In the genomic region with DNA sequence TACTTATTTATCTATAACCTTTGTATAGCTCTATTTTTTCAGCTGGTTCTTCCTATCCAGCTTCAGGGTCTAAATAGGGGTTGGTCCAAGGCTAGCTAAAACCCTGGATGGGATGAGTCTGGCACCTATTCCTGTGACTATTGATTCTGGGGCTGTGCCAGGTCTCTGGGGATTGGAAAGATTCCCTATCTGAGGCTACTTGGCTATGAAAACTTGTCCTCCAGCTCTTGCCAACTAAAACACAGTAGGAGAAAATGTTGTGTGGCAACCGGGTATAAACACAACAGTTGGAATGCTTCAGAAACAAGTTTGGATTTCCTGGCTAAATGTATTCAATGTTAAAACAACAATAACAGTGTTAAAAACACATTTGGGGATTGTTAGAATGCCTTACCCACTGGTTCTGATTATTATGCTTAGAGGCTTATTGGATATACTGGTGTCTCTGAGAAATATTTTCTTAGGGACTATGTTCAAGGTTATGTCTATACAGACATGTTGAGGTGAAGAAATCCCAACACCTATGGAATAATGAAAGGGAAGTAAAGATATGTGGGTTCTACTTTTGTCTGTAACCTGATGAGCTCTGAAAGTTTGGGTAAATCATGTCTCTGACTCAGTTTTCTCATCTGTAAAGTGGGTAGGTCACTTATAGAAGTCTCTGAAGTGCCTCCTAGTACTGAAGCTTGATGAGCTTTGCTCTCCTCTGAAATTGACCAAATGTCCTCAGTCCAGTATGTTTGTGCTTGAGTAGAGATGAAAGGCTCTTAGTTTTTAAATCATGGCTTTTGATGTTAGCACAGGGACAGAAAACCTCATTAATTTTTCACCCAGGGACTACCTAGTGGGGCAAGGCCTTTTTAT, we compare ENCODE assay signal across 13 cellular contexts.
DNase-seq lines count a peak whose midpoint lies in the region; ATAC-seq and TF ChIP-seq lines count a peak whose summit lies in the region.
"Had no signal": no experiment of that assay in that cellular context is flagged by ENCODE, and none has a peak within 500 bp of the region (broad histone marks: within the 10 kb centered on the region; RNA-seq: fewer than 3 reads in every experiment).

No MANE protein-coding gene starts in this region.

- intact Hi-C loops in adrenal gland (cut with DNase I), result no loop called here
- intact Hi-C loops in left ventricle myocardium superior (cut with micrococcal nuclease), result no loop called here
- intact Hi-C loops in thyroid gland (cut with DNase I), result no loop called here

- no peaks in the 10 kb centered on the region for H3K9me3 Mint-ChIP-seq in activated CD8-positive, alpha-beta memory T cell treated with anti-CD3 and anti-CD28 coated beads, Interleukin-2, amount 10 ng/mL, durations not matched to agents 7 days and 5 days (ENCODE audit: low read depth)
- H3K9me3 Mint-ChIP-seq: activated T-cell treated with anti-CD3 and anti-CD28 coated beads, Interleukin-2, amount 50 U/mL, for 24 hours; dendritic cell treated with granulocyte-macrophage colony-stimulating factor and Interleukin-4, amounts not matched to agents 40 ng/mL and 50 ng/mL, for 4 days had no signal

- peaks cover 7 to 13% of the 10 kb centered on the region in 2 donors for H3K4me1 ChIP-seq in adrenal gland (replicated peaks in 1 of 2)
- H3K4me1 ChIP-seq in thyroid gland, result peaks cover 7 to 16% of the 10 kb centered on the region in 2 donors

- TF ChIP-seq POLR2A in adrenal gland (IDR thresholded peaks at IDR 0.05), result no peak
- TF ChIP-seq POLR2A in thyroid gland (IDR thresholded peaks at IDR 0.05), result no peak

- H3K4me3 ChIP-seq in adrenal gland (no peak overlapping the region), thyroid gland (replicated peaks in 1 of 3) (no peak overlapping the region)

- TF ChIP-seq CTCF in adrenal gland (IDR thresholded peaks at IDR 0.05) (no peak), thyroid gland (IDR thresholded peaks at IDR 0.05) (no peak)

- 6 to 31% (median 28%) methylated on average over 1 of the region's 1 CpG for WGBS in adrenal gland, 4 donors
- 0 to 5% methylated on average over 1 of the region's 1 CpG for WGBS in thyroid gland, 2 donors

- H3K36me3 ChIP-seq in adrenal gland (replicated peaks in 1 of 2), result no peaks in the 10 kb centered on the region
- H3K36me3 ChIP-seq in thyroid gland, result no peaks in the 10 kb centered on the region

- ATAC-seq in left ventricle myocardium superior, result peak; percentile 88
- ATAC-seq in activated CD8-positive, alpha-beta memory T cell treated with anti-CD3 and anti-CD28 coated beads, Interleukin-2, amount 10 ng/mL, durations not matched to agents 7 days and 5 days, result no peak

- H3K27me3 ChIP-seq in adrenal gland (no peaks in the 10 kb centered on the region), thyroid gland (no peaks in the 10 kb centered on the region)

- H3K9me3 ChIP-seq in adrenal gland (replicated peaks in 1 of 3) (no peaks in the 10 kb centered on the region), thyroid gland (no peaks in the 10 kb centered on the region)

- CTCF ChIA-PET in activated CD8-positive, alpha-beta memory T cell treated with anti-CD3 and anti-CD28 coated beads, Interleukin-2, amount 10 ng/mL, durations not matched to agents 7 days and 5 days (lab: Charles Lee), result no interaction called here

- peak; percentile 4 for DNase-seq in NCI-H146 (lab: John Stamatoyannopoulos, UW)
- DNase-seq in NCI-H146 treated with DMSO at 0.1 percent for 48 hours (lab: John Stamatoyannopoulos, UW; ENCODE audit: unreplicated experiment), result no peak
- peak; percentile 48 to 76 (median 66) for DNase-seq in adrenal gland
- DNase-seq in left ventricle myocardium superior, result peak; percentile 27
- peak; percentile 36 to 43 for DNase-seq in thyroid gland
- DNase-seq in activated naive CD4-positive, alpha-beta T cell treated with Interleukin-2 at 50 U/mL for 16 hours, result no peak
- DNase-seq in HuH-7 (ENCODE audit: low spot score), result no peak
- DNase-seq in activated CD8-positive, alpha-beta memory T cell treated with anti-CD3 and anti-CD28 coated beads, Interleukin-2, amount 10 ng/mL, durations not matched to agents 7 days and 5 days, result no peak
- DNase-seq: activated T-cell treated with anti-CD3 and anti-CD28 coated beads, Interleukin-2, amount 50 U/mL, for 24 hours; GF-D8; NCI-H524 had no signal

- no peaks in the 10 kb centered on the region for H3K4me1 Mint-ChIP-seq in activated CD8-positive, alpha-beta memory T cell treated with anti-CD3 and anti-CD28 coated beads, Interleukin-2, amount 10 ng/mL, durations not matched to agents 7 days and 5 days

- no peaks in the 10 kb centered on the region for H3K36me3 Mint-ChIP-seq in activated CD8-positive, alpha-beta memory T cell treated with anti-CD3 and anti-CD28 coated beads, Interleukin-2, amount 10 ng/mL, durations not matched to agents 7 days and 5 days

- H3K27ac ChIP-seq in adrenal gland (no peak overlapping the region), thyroid gland (peak overlapping the region in 1 of 3 donors; percentile 14)
- H3K27ac ChIP-seq: 22Rv1 had no signal

- peaks cover 10% of the 10 kb centered on the region for H3K27me3 Mint-ChIP-seq in activated CD8-positive, alpha-beta memory T cell treated with anti-CD3 and anti-CD28 coated beads, Interleukin-2, amount 10 ng/mL, durations not matched to agents 7 days and 5 days
- H3K27me3 Mint-ChIP-seq: dendritic cell treated with granulocyte-macrophage colony-stimulating factor and Interleukin-4, amounts not matched to agents 40 ng/mL and 50 ng/mL, for 4 days had no signal

- H3K4me3 Mint-ChIP-seq in activated CD8-positive, alpha-beta memory T cell treated with anti-CD3 and anti-CD28 coated beads, Interleukin-2, amount 10 ng/mL, durations not matched to agents 7 days and 5 days, result no peak overlapping the region
- H3K4me3 Mint-ChIP-seq: activated T-cell treated with anti-CD3 and anti-CD28 coated beads, Interleukin-2, amount 50 U/mL, for 24 hours; dendritic cell treated with granulocyte-macrophage colony-stimulating factor and Interleukin-4, amounts not matched to agents 40 ng/mL and 50 ng/mL, for 4 days had no signal

- no peak overlapping the region for H3K27ac Mint-ChIP-seq in activated CD8-positive, alpha-beta memory T cell treated with anti-CD3 and anti-CD28 coated beads, Interleukin-2, amount 10 ng/mL, durations not matched to agents 7 days and 5 days
- H3K27ac Mint-ChIP-seq: activated T-cell treated with anti-CD3 and anti-CD28 coated beads, Interleukin-2, amount 50 U/mL, for 24 hours; dendritic cell treated with granulocyte-macrophage colony-stimulating factor and Interleukin-4, amounts not matched to agents 40 ng/mL and 50 ng/mL, for 4 days had no signal

Comparison
In these comparisons a context has a peak if more than half of its experiments do, and no peak if none do; other contexts are left out.
1. DNase-seq: peak in NCI-H146 (single experiment), adrenal gland (7 of 7), left ventricle myocardium superior (single experiment) and thyroid gland (2 of 2); none in NCI-H146 treated with DMSO at 0.1 percent for 48 hours (single experiment), activated naive CD4-positive, alpha-beta T cell treated with Interleukin-2 at 50 U/mL for 16 hours (single experiment), HuH-7 (single experiment) and activated CD8-positive, alpha-beta memory T cell treated with anti-CD3 and anti-CD28 coated beads, Interleukin-2, amount 10 ng/mL, durations not matched to agents 7 days and 5 days (single experiment).